18 cellular contexts compared by ENCODE assay signal in the genomic region with DNA sequence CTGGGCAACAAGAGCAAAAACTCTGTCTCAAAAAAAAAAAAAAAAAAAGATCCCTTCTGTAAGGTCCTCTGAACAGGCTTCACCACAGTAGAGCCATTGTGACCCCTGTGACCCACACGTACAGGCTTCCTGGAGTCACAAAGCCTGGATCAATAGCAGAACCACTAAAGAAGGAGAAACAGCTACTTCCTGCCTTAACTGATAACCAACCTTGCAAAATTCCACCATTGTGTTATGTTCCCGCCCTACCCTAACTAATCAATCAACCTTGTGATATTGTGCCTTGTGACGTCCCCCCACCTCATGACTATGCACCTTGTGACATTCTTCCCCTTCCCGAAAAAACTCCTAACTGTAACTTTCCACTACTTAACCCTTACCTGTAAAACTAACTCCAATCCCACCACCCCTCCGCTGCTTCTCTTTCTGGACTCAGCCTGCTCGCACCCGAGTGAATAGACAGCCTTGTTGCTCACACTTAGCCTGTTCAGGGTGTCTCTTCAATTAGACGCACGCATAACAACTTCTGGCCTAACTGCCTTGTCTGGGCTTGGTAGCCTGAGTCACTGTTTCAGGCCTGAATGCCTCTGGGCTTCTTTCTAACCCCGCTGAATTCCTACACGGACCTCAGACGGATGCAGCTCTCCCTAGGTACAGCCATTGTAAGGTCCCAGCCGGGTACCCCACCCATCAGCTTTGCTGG. TPM values are rescaled to one million over a fixed set of nuclear protein-coding genes. Genes with fewer than 3 reads are reported as not detected.
DNase-seq lines count a peak whose midpoint lies in the region; ATAC-seq, FAIRE-seq and TF ChIP-seq lines count a peak whose summit lies in the region.
"Had no signal": no experiment of that assay in that cellular context is flagged by ENCODE, and none has a peak within 500 bp of the region (broad histone marks: within the 10 kb centered on the region; RNA-seq: fewer than 3 reads in every experiment).

No MANE protein-coding gene starts in this region.

- H3K9me3 Mint-ChIP-seq in astrocyte (ENCODE audit: unreplicated experiment) = no peaks in the 10 kb centered on the region
- H3K9me3 Mint-ChIP-seq: activated CD4-positive, alpha-beta T cell treated with anti-CD3 and anti-CD28 coated beads, Interleukin-2, amount 10 ng/mL, durations not matched to agents 7 days and 5 days; activated naive CD8-positive, alpha-beta T cell treated with anti-CD3 and anti-CD28 coated beads, Interleukin-2, amount 50 U/mL, for 24 hours; activated T-cell treated with anti-CD3 and anti-CD28 coated beads, Interleukin-2, amount 50 U/mL, for 4 hours; T-helper 2 cell treated with Interferon-gamma antibody and Interleukin-4, amounts not matched to agents 5 μg/mL and 100 μg/mL, for 36 hours had no signal

- dilution Hi-C loops in keratinocyte (cut with MboI; ENCODE audit: extremely low pct_ligation_motif_present, low sequenced_read_pairs) = no loop called here

- H3K4me1 ChIP-seq in astrocyte (ENCODE audit: insufficient read depth, low read length) (no peaks in the 10 kb centered on the region), keratinocyte (ENCODE audit: control insufficient read depth, extremely low read depth, insufficient read depth, low read length) (peaks cover 11% of the 10 kb centered on the region), osteoblast (ENCODE audit: insufficient read depth, low read length) (no peaks in the 10 kb centered on the region), upper lobe of left lung (peaks cover 0 to 6% (median 2%) of the 10 kb centered on the region in 4 donors)

- H4K20me1 ChIP-seq in astrocyte (ENCODE audit: insufficient read depth, low read length) (no peaks in the 10 kb centered on the region), keratinocyte (ENCODE audit: control insufficient read depth, extremely low read depth, insufficient read depth, low read length) (no peaks in the 10 kb centered on the region), osteoblast (ENCODE audit: insufficient read depth, low read length) (no peaks in the 10 kb centered on the region)

- 74 to 75% methylated on average over 13 of the region's 13 CpGs for WGBS in upper lobe of left lung, 2 donors

- H3K36me3 ChIP-seq in astrocyte (ENCODE audit: insufficient read depth, low read length) = no peaks in the 10 kb centered on the region
- H3K36me3 ChIP-seq in keratinocyte (ENCODE audit: control insufficient read depth in 2 of 2, extremely low read depth in 1 of 2, insufficient read depth in 2 of 2, low read length in 2 of 2) = no peaks in the 10 kb centered on the region
- H3K36me3 ChIP-seq in osteoblast (ENCODE audit: insufficient read depth, low read length) = no peaks in the 10 kb centered on the region
- no peaks in the 10 kb centered on the region for H3K36me3 ChIP-seq in upper lobe of left lung
- H3K36me3 ChIP-seq in H7 (replicated peaks; ENCODE audit: control insufficient read depth, insufficient read depth, low read length) = no peaks in the 10 kb centered on the region

- H3K9me3 ChIP-seq in astrocyte (ENCODE audit: insufficient read depth, low read depth, low read length) (no peaks in the 10 kb centered on the region), keratinocyte (ENCODE audit: control insufficient read depth, low read depth, low read length) (no peaks in the 10 kb centered on the region), osteoblast (ENCODE audit: low read depth, low read length) (no peaks in the 10 kb centered on the region), upper lobe of left lung (no peaks in the 10 kb centered on the region)

- H3K79me2 ChIP-seq in astrocyte (ENCODE audit: insufficient read depth, low read length) = no peaks in the 10 kb centered on the region
- no peaks in the 10 kb centered on the region for H3K79me2 ChIP-seq in keratinocyte (ENCODE audit: control insufficient read depth, insufficient read depth, low read length)
- no peaks in the 10 kb centered on the region for H3K79me2 ChIP-seq in osteoblast (ENCODE audit: insufficient read depth, low read length)

- H3K36me3 Mint-ChIP-seq in astrocyte (ENCODE audit: low read depth, unreplicated experiment) = no peaks in the 10 kb centered on the region
- H3K36me3 Mint-ChIP-seq: naive thymus-derived CD4-positive, alpha-beta T cell had no signal

- H2AFZ ChIP-seq in astrocyte (ENCODE audit: low read depth, low read length) (peak overlapping the region; percentile 56), keratinocyte (ENCODE audit: control insufficient read depth, low read length) (peak overlapping the region; percentile 62), osteoblast (ENCODE audit: low read length) (peak overlapping the region; percentile 5)

- no peak overlapping the region for H3K4me3 ChIP-seq in astrocyte (ENCODE audit: insufficient read depth, low read depth, low read length)
- H3K4me3 ChIP-seq in keratinocyte (ENCODE audit: control insufficient read depth in 2 of 3, extremely low read depth in 1 of 3, insufficient read depth in 2 of 3, low read depth in 1 of 3, low read length in 3 of 3) = peak overlapping the region in 1 of 3 experiments; percentile 1
- H3K4me3 ChIP-seq in osteoblast (ENCODE audit: insufficient read depth, low read length) = no peak overlapping the region
- H3K4me3 ChIP-seq in upper lobe of left lung = no peak overlapping the region
- H3K4me3 ChIP-seq in H7 (ENCODE audit: insufficient read depth, low read depth, low read length) = no peak overlapping the region

- TF ChIP-seq CTCF in astrocyte (IDR thresholded peaks at IDR 0.05; ENCODE audit: insufficient read depth, low read depth, low read length) = no peak
- TF ChIP-seq CTCF in keratinocyte (optimal IDR thresholded peaks at IDR 0.05 in 1 of 3, IDR thresholded peaks at IDR 0.05 in 1 of 3, conservative IDR thresholded peaks at IDR 0.05 in 1 of 3; ENCODE audit: extremely low read depth in 1 of 3, insufficient read depth in 2 of 3, low read length in 3 of 3) = no peak
- no peak for TF ChIP-seq CTCF in osteoblast (IDR thresholded peaks at IDR 0.05; ENCODE audit: extremely low read depth, low read depth, low read length)
- no peak for TF ChIP-seq CTCF in upper lobe of left lung (IDR thresholded peaks at IDR 0.05)

- H3K4me1 Mint-ChIP-seq in astrocyte (ENCODE audit: low read depth, unreplicated experiment) = peaks cover 12% of the 10 kb centered on the region
- H3K4me1 Mint-ChIP-seq: activated CD4-positive, alpha-beta T cell treated with anti-CD3 and anti-CD28 coated beads, Interleukin-2, amount 10 ng/mL, durations not matched to agents 7 days and 5 days; activated naive CD8-positive, alpha-beta T cell treated with anti-CD3 and anti-CD28 coated beads, Interleukin-2, amount 50 U/mL, for 24 hours had no signal

- no peaks in the 10 kb centered on the region for H3K9me1 ChIP-seq in keratinocyte (ENCODE audit: control insufficient read depth, extremely low read depth, insufficient read depth, low read length)

- no peak overlapping the region for H3K27ac ChIP-seq in astrocyte (ENCODE audit: low read depth, low read length)
- peak overlapping the region; percentile 23 for H3K27ac ChIP-seq in keratinocyte (ENCODE audit: control insufficient read depth, insufficient read depth, low read length)
- H3K27ac ChIP-seq in osteoblast (ENCODE audit: low read depth, low read length) = no peak overlapping the region
- H3K27ac ChIP-seq in upper lobe of left lung = no peak overlapping the region

- no peak overlapping the region for H3K4me2 ChIP-seq in astrocyte (ENCODE audit: low read length)
- H3K4me2 ChIP-seq in keratinocyte (ENCODE audit: control insufficient read depth, extremely low read depth, insufficient read depth, low read depth, low read length) = peak overlapping the region; percentile 35
- no peak overlapping the region for H3K4me2 ChIP-seq in osteoblast (ENCODE audit: insufficient read depth, low read length)

- H3K4me3 Mint-ChIP-seq in astrocyte (ENCODE audit: unreplicated experiment) = no peak overlapping the region
- H3K4me3 Mint-ChIP-seq: activated CD4-positive, alpha-beta T cell treated with anti-CD3 and anti-CD28 coated beads, Interleukin-2, amount 10 ng/mL, durations not matched to agents 7 days and 5 days; activated naive CD8-positive, alpha-beta T cell treated with anti-CD3 and anti-CD28 coated beads, Interleukin-2, amount 50 U/mL, for 24 hours; activated T-cell treated with anti-CD3 and anti-CD28 coated beads, Interleukin-2, amount 50 U/mL, for 4 hours; naive thymus-derived CD4-positive, alpha-beta T cell; T-helper 2 cell treated with Interferon-gamma antibody and Interleukin-4, amounts not matched to agents 5 μg/mL and 100 μg/mL, for 36 hours had no signal

- no peak for TF ChIP-seq POLR2A in upper lobe of left lung (IDR thresholded peaks at IDR 0.05)

- TF ChIP-seq EP300 in upper lobe of left lung (IDR thresholded peaks at IDR 0.05) = no peak

- FAIRE-seq in astrocyte (lab: Jason Lieb, UNC) (no peak), keratinocyte (lab: Jason Lieb, UNC) (peak; percentile 98)
- FAIRE-seq: urothelium cell line had no signal

- DNase-seq in HPDE6-E6E7 (ENCODE audit: extremely low spot score) (peak; percentile 74), astrocyte (ENCODE audit: low read depth) (peak; percentile 38), keratinocyte (ENCODE audit: low read depth, low spot score) (peak; percentile 58), osteoblast (ENCODE audit: insufficient read length, low spot score, missing footprints) (no peak), upper lobe of left lung (no peak), activated gamma-delta T cell treated with Interleukin-2 at 50 U/mL for 16 hours (no peak), H7 (no peak)
- DNase-seq: activated CD4-positive, alpha-beta T cell treated with anti-CD3 and anti-CD28 coated beads, Interleukin-2, amount 10 ng/mL, durations not matched to agents 7 days and 5 days; activated naive CD8-positive, alpha-beta T cell treated with anti-CD3 and anti-CD28 coated beads, Interleukin-2, amount 50 U/mL, for 24 hours; activated T-cell treated with anti-CD3 and anti-CD28 coated beads, Interleukin-2, amount 50 U/mL, for 4 hours; naive thymus-derived CD4-positive, alpha-beta T cell; NCI-H2107; Right ventricle myocardium superior had no signal

- H3K9ac ChIP-seq in astrocyte (ENCODE audit: low read length) (no peak overlapping the region), keratinocyte (ENCODE audit: control insufficient read depth, extremely low read depth, insufficient read depth, low read length) (no peak overlapping the region)

- peak overlapping the region; percentile 75 for H3K27ac Mint-ChIP-seq in astrocyte (ENCODE audit: unreplicated experiment)
- H3K27ac Mint-ChIP-seq: activated CD4-positive, alpha-beta T cell treated with anti-CD3 and anti-CD28 coated beads, Interleukin-2, amount 10 ng/mL, durations not matched to agents 7 days and 5 days; activated naive CD8-positive, alpha-beta T cell treated with anti-CD3 and anti-CD28 coated beads, Interleukin-2, amount 50 U/mL, for 24 hours; naive thymus-derived CD4-positive, alpha-beta T cell; T-helper 2 cell treated with Interferon-gamma antibody and Interleukin-4, amounts not matched to agents 5 μg/mL and 100 μg/mL, for 36 hours had no signal

- H3K27me3 ChIP-seq in astrocyte (ENCODE audit: insufficient read depth, low read length) (no peaks in the 10 kb centered on the region), keratinocyte (ENCODE audit: control insufficient read depth, extremely low read depth, insufficient read depth, low read length) (no peaks in the 10 kb centered on the region), osteoblast (ENCODE audit: insufficient read depth, low read length) (no peaks in the 10 kb centered on the region), upper lobe of left lung (no peaks in the 10 kb centered on the region), H7 (ENCODE audit: control insufficient read depth, insufficient read depth, low read length) (no peaks in the 10 kb centered on the region)

- H3K27me3 Mint-ChIP-seq in astrocyte (ENCODE audit: low read depth, unreplicated experiment) = no peaks in the 10 kb centered on the region
- H3K27me3 Mint-ChIP-seq: activated CD4-positive, alpha-beta T cell treated with anti-CD3 and anti-CD28 coated beads, Interleukin-2, amount 10 ng/mL, durations not matched to agents 7 days and 5 days; activated naive CD8-positive, alpha-beta T cell treated with anti-CD3 and anti-CD28 coated beads, Interleukin-2, amount 50 U/mL, for 24 hours had no signal

- no peak for ATAC-seq in upper lobe of left lung (ENCODE audit: low FRiP score in 2 of 2)
- no peak for ATAC-seq in HG03135 (IDR thresholded peaks at IDR 0.05; ENCODE audit: unreplicated experiment)
- ATAC-seq: activated naive CD8-positive, alpha-beta T cell treated with anti-CD3 and anti-CD28 coated beads, Interleukin-2, amount 50 U/mL, for 24 hours; activated T-cell treated with anti-CD3 and anti-CD28 coated beads, Interleukin-2, amount 50 U/mL, for 4 hours; naive thymus-derived CD4-positive, alpha-beta T cell had no signal

RNA-seq across cellular contexts. Expression of a gene that starts 13.9 kb away (rescaled TPM):
- total RNA-seq in astrocyte = not detected in 2 replicates
- polyA plus RNA-seq in keratinocyte = not detected in 3 replicates
- not detected for polyA plus RNA-seq in keratinocyte (2011; ENCODE audit: low read depth)
- not detected in 2 replicates for polyA plus RNA-seq in keratinocyte (2011; cell fraction: cytosol; rRNA removed)
- polyA plus RNA-seq in keratinocyte (2011; cell fraction: nucleus; rRNA removed) = not detected in 2 replicates
- polyA plus RNA-seq in keratinocyte (2012; ENCODE audit: low replicate concordance) = not detected in 2 replicates
- polyA minus RNA-seq in keratinocyte = not detected in 3 replicates
- polyA minus RNA-seq in keratinocyte (2011; cell fraction: cytosol; rRNA and poly(A)+ RNA removed) = not detected
- not detected in 2 replicates for polyA minus RNA-seq in keratinocyte (2011; cell fraction: nucleus; rRNA and poly(A)+ RNA removed)
- not detected in 2 replicates for total RNA-seq in osteoblast
- total RNA-seq in upper lobe of left lung = not detected
- total RNA-seq in H7 (2014; rRNA removed; shearing (Covaris generic)) = not detected in 2 replicates
- total RNA-seq: activated CD4-positive, alpha-beta T cell treated with anti-CD3 and anti-CD28 coated beads, Interleukin-2, amount 10 ng/mL, durations not matched to agents 7 days and 5 days; activated T-cell treated with anti-CD3 and anti-CD28 coated beads, Interleukin-2, amount 50 U/mL, for 4 hours; chondrocyte; HT1080; naive thymus-derived CD4-positive, alpha-beta T cell; Right ventricle myocardium superior had no signal
- polyA plus RNA-seq: naive thymus-derived CD4-positive, alpha-beta T cell had no signal

RNA-seq across cellular contexts. Expression of a gene that starts 31.4 kb away (rescaled TPM):
- total RNA-seq in astrocyte (not detected in 2 replicates), osteoblast (not detected in 2 replicates), upper lobe of left lung (not detected)
- not detected in 3 replicates for polyA plus RNA-seq in keratinocyte
- polyA plus RNA-seq in keratinocyte (2011; ENCODE audit: low read depth) = not detected
- polyA plus RNA-seq in keratinocyte (2011; cell fraction: cytosol; rRNA removed) = not detected in 2 replicates
- not detected in 2 replicates for polyA plus RNA-seq in keratinocyte (2011; cell fraction: nucleus; rRNA removed)
- polyA plus RNA-seq in keratinocyte (2012; ENCODE audit: low replicate concordance) = not detected in 2 replicates
- not detected in 3 replicates for polyA minus RNA-seq in keratinocyte
- not detected for polyA minus RNA-seq in keratinocyte (2011; cell fraction: cytosol; rRNA and poly(A)+ RNA removed)
- not detected in 2 replicates for polyA minus RNA-seq in keratinocyte (2011; cell fraction: nucleus; rRNA and poly(A)+ RNA removed)
- total RNA-seq in H7 (2014; rRNA removed; shearing (Covaris generic)) = not detected in 2 replicates
- total RNA-seq: activated CD4-positive, alpha-beta T cell treated with anti-CD3 and anti-CD28 coated beads, Interleukin-2, amount 10 ng/mL, durations not matched to agents 7 days and 5 days; activated T-cell treated with anti-CD3 and anti-CD28 coated beads, Interleukin-2, amount 50 U/mL, for 4 hours; chondrocyte; HT1080; naive thymus-derived CD4-positive, alpha-beta T cell; Right ventricle myocardium superior had no signal
- polyA plus RNA-seq: naive thymus-derived CD4-positive, alpha-beta T cell had no signal

RNA-seq across cellular contexts. Expression of a gene that starts 35.0 kb away (rescaled TPM):
- total RNA-seq in astrocyte = not detected in 2 replicates
- not detected in 3 replicates for polyA plus RNA-seq in keratinocyte
- not detected for polyA plus RNA-seq in keratinocyte (2011; ENCODE audit: low read depth)
- polyA plus RNA-seq in keratinocyte (2011; cell fraction: cytosol; rRNA removed) = not detected in 2 replicates
- polyA plus RNA-seq in keratinocyte (2011; cell fraction: nucleus; rRNA removed) = not detected in 2 replicates
- not detected in 2 replicates for polyA plus RNA-seq in keratinocyte (2012; ENCODE audit: low replicate concordance)
- not detected in 3 replicates for polyA minus RNA-seq in keratinocyte
- polyA minus RNA-seq in keratinocyte (2011; cell fraction: cytosol; rRNA and poly(A)+ RNA removed) = not detected
- polyA minus RNA-seq in keratinocyte (2011; cell fraction: nucleus; rRNA and poly(A)+ RNA removed) = not detected in 2 replicates
- not detected in 2 replicates for total RNA-seq in osteoblast
- not detected for total RNA-seq in upper lobe of left lung
- total RNA-seq in H7 (2014; rRNA removed; shearing (Covaris generic)) = not detected in 2 replicates
- total RNA-seq: activated CD4-positive, alpha-beta T cell treated with anti-CD3 and anti-CD28 coated beads, Interleukin-2, amount 10 ng/mL, durations not matched to agents 7 days and 5 days; activated T-cell treated with anti-CD3 and anti-CD28 coated beads, Interleukin-2, amount 50 U/mL, for 4 hours; chondrocyte; HT1080; naive thymus-derived CD4-positive, alpha-beta T cell; Right ventricle myocardium superior had no signal
- polyA plus RNA-seq: naive thymus-derived CD4-positive, alpha-beta T cell had no signal

RNA-seq across cellular contexts. Expression of a gene that starts 41.7 kb away (rescaled TPM):
- 0.12 and 0.14 TPM in 2 replicates for total RNA-seq in astrocyte
- 0.25 to 1.0 TPM (median 0.58 TPM) in 3 replicates for polyA plus RNA-seq in keratinocyte
- 0.10 TPM for polyA plus RNA-seq in keratinocyte (2011; ENCODE audit: low read depth)
- 0.41 and 0.44 TPM in 2 replicates for polyA plus RNA-seq in keratinocyte (2011; cell fraction: cytosol; rRNA removed)
- 0.51 and 0.94 TPM in 2 replicates for polyA plus RNA-seq in keratinocyte (2011; cell fraction: nucleus; rRNA removed)
- 0.25 and 0.59 TPM in 2 replicates for polyA plus RNA-seq in keratinocyte (2012; ENCODE audit: low replicate concordance)
- 0.79 to 1.2 TPM in 2 of 3 replicates, not detected in the other for polyA minus RNA-seq in keratinocyte
- polyA minus RNA-seq in keratinocyte (2011; cell fraction: cytosol; rRNA and poly(A)+ RNA removed) = not detected
- polyA minus RNA-seq in keratinocyte (2011; cell fraction: nucleus; rRNA and poly(A)+ RNA removed) = 0.74 and 0.78 TPM in 2 replicates
- total RNA-seq in osteoblast = 0.29 and 0.36 TPM in 2 replicates
- 10 to 100 TPM; 12.6 to 53.4 (median 32.1) TPM for total RNA-seq in upper lobe of left lung
- total RNA-seq in H7 (2014; rRNA removed; shearing (Covaris generic)) = 1.1 and 1.7 TPM in 2 replicates
- total RNA-seq: activated CD4-positive, alpha-beta T cell treated with anti-CD3 and anti-CD28 coated beads, Interleukin-2, amount 10 ng/mL, durations not matched to agents 7 days and 5 days; activated T-cell treated with anti-CD3 and anti-CD28 coated beads, Interleukin-2, amount 50 U/mL, for 4 hours; HT1080; naive thymus-derived CD4-positive, alpha-beta T cell had no signal
- polyA plus RNA-seq: naive thymus-derived CD4-positive, alpha-beta T cell had no signal

RNA-seq across cellular contexts. Expression of a gene that starts 54.1 kb away (rescaled TPM):
- not detected in 2 replicates for total RNA-seq in astrocyte
- polyA plus RNA-seq in keratinocyte = 0.70 to 13.5 TPM (median 5.2 TPM) in 3 replicates
- 3.1 TPM for polyA plus RNA-seq in keratinocyte (2011; ENCODE audit: low read depth)
- polyA plus RNA-seq in keratinocyte (2011; cell fraction: cytosol; rRNA removed) = 1.3 and 2.9 TPM in 2 replicates
- 4.0 and 4.7 TPM in 2 replicates for polyA plus RNA-seq in keratinocyte (2011; cell fraction: nucleus; rRNA removed)
- polyA plus RNA-seq in keratinocyte (2012; ENCODE audit: low replicate concordance) = 1.0 and 11.7 TPM in 2 replicates
- 1.5 to 6.9 TPM (median 2.0 TPM) in 3 replicates for polyA minus RNA-seq in keratinocyte
- polyA minus RNA-seq in keratinocyte (2011; cell fraction: cytosol; rRNA and poly(A)+ RNA removed) = not detected
- 2.1 and 3.4 TPM in 2 replicates for polyA minus RNA-seq in keratinocyte (2011; cell fraction: nucleus; rRNA and poly(A)+ RNA removed)
- 1.1 and 1.2 TPM in 2 replicates for total RNA-seq in osteoblast
- 1 to 10 TPM in 4 of 6 donors, under 1 TPM in 1, not detected in 1; 0.66 to 8.6 (median 3.8) TPM for total RNA-seq in upper lobe of left lung
- total RNA-seq in H7 (2014; rRNA removed; shearing (Covaris generic)) = not detected in 2 replicates
- total RNA-seq: Right ventricle myocardium superior had no signal
- polyA plus RNA-seq: naive thymus-derived CD4-positive, alpha-beta T cell had no signal

Comparison
In these comparisons a context has a peak if more than half of its experiments do, and no peak if none do; other contexts are left out.
1. DNase-seq: peak in HPDE6-E6E7 (single experiment), astrocyte (single experiment) and keratinocyte (single experiment); none in osteoblast (single experiment), upper lobe of left lung (0 of 2), activated gamma-delta T cell treated with Interleukin-2 at 50 U/mL for 16 hours (single experiment) and H7 (single experiment).
2. H2AFZ ChIP-seq: peak in every context shown above with its lines; median percentile 62 in keratinocyte; 56 in astrocyte; 5 in osteoblast.